Comparison of ENCODE assay signal across 8 cellular contexts in the genomic region with DNA sequence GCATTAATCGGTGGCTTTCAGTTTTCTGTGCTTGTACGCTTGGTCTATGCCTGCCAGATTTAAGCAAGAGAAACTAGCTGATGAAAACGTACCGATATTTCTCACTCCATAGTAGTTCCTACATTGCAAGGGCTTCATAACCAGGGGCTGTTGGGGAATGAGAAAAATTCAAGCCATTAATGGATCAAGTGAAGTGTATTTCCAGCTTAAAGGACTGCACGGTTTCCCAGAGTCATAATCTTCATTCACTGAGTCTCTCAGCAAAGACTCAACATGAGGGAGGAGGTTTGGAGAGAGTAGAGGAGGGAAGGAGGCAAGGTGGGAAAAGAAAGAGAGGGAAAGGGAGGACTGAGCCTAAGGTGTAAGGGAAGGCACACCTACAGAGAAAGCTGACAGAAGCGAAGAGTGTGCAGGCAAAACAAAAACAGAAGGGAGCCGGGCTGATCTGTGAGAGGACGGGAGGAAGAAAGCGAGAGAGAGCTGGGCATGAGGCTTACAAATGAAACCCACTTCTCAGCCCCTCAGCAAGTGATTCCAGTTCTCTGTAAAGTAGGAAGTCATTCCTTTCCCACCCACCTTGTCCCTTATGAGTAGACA. TPM values are rescaled to one million over a fixed set of nuclear protein-coding genes. Genes with fewer than 3 reads are reported as not detected.
DNase-seq lines count a peak whose midpoint lies in the region; ATAC-seq, FAIRE-seq and TF ChIP-seq lines count a peak whose summit lies in the region.

No MANE protein-coding gene starts in this region.

- peak overlapping the region; percentile 96 for H3K4me3 Mint-ChIP-seq in activated CD8-positive, alpha-beta T cell treated with anti-CD3 and anti-CD28 coated beads for 36 hours

- peaks cover 72% of the 10 kb centered on the region for H3K4me1 Mint-ChIP-seq in activated CD8-positive, alpha-beta T cell treated with anti-CD3 and anti-CD28 coated beads for 36 hours (ENCODE audit: low read depth)

- intact Hi-C loops in activated CD8-positive, alpha-beta T cell treated with anti-CD3 and anti-CD28 coated beads for 36 hours (cut with micrococcal nuclease) = loop anchor here (5.0 kb wide), 1 partner anchor 46 kb away; no protein-coding TSS in a partner anchor
- intact Hi-C loops in kidney (cut with DNase I) (no loop called here), tibial artery (cut with DNase I; ENCODE audit: low total_unique reads) (no loop called here)

- DNase-seq in GM06990 (ENCODE audit: extremely low read depth, insufficient read length) (no peak), kidney (no peak), tibial artery (no peak), HEK293T (ENCODE audit: extremely low spot score) (no peak), hepatic stellate cell (ENCODE audit: low spot score) (no peak), OCI-M2 (lab: John Stamatoyannopoulos, UW; ENCODE audit: unreplicated experiment) (no peak)
- DNase-seq in activated CD8-positive, alpha-beta T cell treated with anti-CD3 and anti-CD28 coated beads for 36 hours = peak; percentile 22

- H3K9me3 ChIP-seq in kidney (ENCODE audit: control insufficient read depth in 1 of 2, low read length in 2 of 2) (no peaks in the 10 kb centered on the region), tibial artery (no peaks in the 10 kb centered on the region)

- H3K36me3 ChIP-seq in GM06990 (ENCODE audit: control insufficient read depth, insufficient read depth, low read length) (peaks cover 10% of the 10 kb centered on the region), kidney (ENCODE audit: control insufficient read depth in 1 of 2, insufficient read depth in 2 of 2, low read length in 2 of 2) (no peaks in the 10 kb centered on the region), tibial artery (no peaks in the 10 kb centered on the region)

- peak overlapping the region; percentile 62 to 63 for H3K9ac ChIP-seq in kidney (ENCODE audit: low read length in 2 of 2)

- CTCF ChIA-PET in activated CD8-positive, alpha-beta T cell treated with anti-CD3 and anti-CD28 coated beads for 36 hours (lab: Charles Lee) = interaction anchor here (0.7 to 2.8 kb wide), 12 partner anchors 9 to 237 kb away, joined by 3 to 9 read pairs (median 4); a partner anchor contains a TSS
- CTCF ChIA-PET in HEK293T (lab: Yijun Ruan, JAX) = interaction anchor here (0.6 kb wide), 1 partner anchor 30 kb away, joined by 3 read pairs; no protein-coding TSS in a partner anchor

- H3K27me3 Mint-ChIP-seq in activated CD8-positive, alpha-beta T cell treated with anti-CD3 and anti-CD28 coated beads for 36 hours = no peaks in the 10 kb centered on the region

- H3K27ac ChIP-seq in kidney (ENCODE audit: low read depth in 2 of 2, low read length in 2 of 2) = peak overlapping the region; percentile 61 to 87
- no peak overlapping the region for H3K27ac ChIP-seq in tibial artery

- H3K27me3 ChIP-seq in GM06990 (replicated peaks; ENCODE audit: control insufficient read depth, insufficient read depth, low read length) (no peaks in the 10 kb centered on the region), tibial artery (no peaks in the 10 kb centered on the region)

- POLR2A ChIA-PET in activated CD8-positive, alpha-beta T cell treated with anti-CD3 and anti-CD28 coated beads for 36 hours (lab: Charles Lee) = interaction anchor here (0.6 to 3.6 kb wide), 14 partner anchors 10 to 237 kb away, joined by 3 to 21 read pairs (median 4); a partner anchor contains a TSS
- POLR2A ChIA-PET in HEK293T (lab: Yijun Ruan, JAX) = no interaction called here

- H3K4me1 ChIP-seq in kidney (ENCODE audit: control insufficient read depth in 1 of 2, insufficient read depth in 1 of 2, low read depth in 1 of 2, low read length in 2 of 2) = peaks cover 0 to 5% of the 10 kb centered on the region in 2 donors
- H3K4me1 ChIP-seq in tibial artery = no peaks in the 10 kb centered on the region

- peaks cover 29% of the 10 kb centered on the region for H3K9me3 Mint-ChIP-seq in activated CD8-positive, alpha-beta T cell treated with anti-CD3 and anti-CD28 coated beads for 36 hours

- H3K4me3 ChIP-seq in GM06990 (replicated peaks; ENCODE audit: low read depth, low read length) = peak overlapping the region; percentile 70
- peak overlapping the region; percentile 63 to 66 for H3K4me3 ChIP-seq in kidney (ENCODE audit: low read length in 2 of 2)
- peak overlapping the region; percentile 33 to 40 for H3K4me3 ChIP-seq in tibial artery

- peak; percentile 49 for ATAC-seq in HG02678 (IDR thresholded peaks at IDR 0.05; ENCODE audit: unreplicated experiment)
- peak; percentile 32 for ATAC-seq in activated CD8-positive, alpha-beta T cell treated with anti-CD3 and anti-CD28 coated beads for 36 hours

- H3K36me3 Mint-ChIP-seq in activated CD8-positive, alpha-beta T cell treated with anti-CD3 and anti-CD28 coated beads for 36 hours (ENCODE audit: low read depth) = peaks cover 76% of the 10 kb centered on the region

- TF ChIP-seq CTCF in GM06990 (IDR thresholded peaks at IDR 0.05; ENCODE audit: insufficient read depth, low read length, poor library complexity, severe bottlenecking) (no peak), kidney (IDR thresholded peaks at IDR 0.05; ENCODE audit: borderline replicate concordance, extremely low read depth, insufficient read depth) (no peak), tibial artery (IDR thresholded peaks at IDR 0.05) (no peak)
- TF ChIP-seq CTCF in activated CD8-positive, alpha-beta T cell treated with anti-CD3 and anti-CD28 coated beads for 36 hours (IDR thresholded peaks at IDR 0.05) = no peak

- H3K27ac Mint-ChIP-seq in activated CD8-positive, alpha-beta T cell treated with anti-CD3 and anti-CD28 coated beads for 36 hours = peak overlapping the region; percentile 100

- FAIRE-seq in kidney (lab: Jason Lieb, UNC) = no peak

TF ChIP-seq in HEK293T, 16 proteins besides CTCF, POLR2A, EP300 and RAD21:
- TF ChIP-seq ARNT (IDR thresholded peaks at IDR 0.05) (no peak), TARDBP (IDR thresholded peaks at IDR 0.05) (no peak), HDGF (IDR thresholded peaks at IDR 0.05; ENCODE audit: borderline replicate concordance) (no peak), L3MBTL2 (conservative IDR thresholded peaks at IDR 0.05) (no peak), BHLHE40 (IDR thresholded peaks at IDR 0.05; ENCODE audit: borderline replicate concordance) (no peak), SP1 (IDR thresholded peaks at IDR 0.05) (no peak), SUZ12 (IDR thresholded peaks at IDR 0.05) (no peak)

RNA-seq across cellular contexts. Expression of a gene that starts 0.6 kb away (rescaled TPM):
- 10 to 100 TPM; 42.2 to 42.7 TPM for total RNA-seq in activated CD8-positive, alpha-beta T cell treated with anti-CD3 and anti-CD28 coated beads for 36 hours
- total RNA-seq in kidney = 19.5 TPM
- polyA plus RNA-seq in kidney (ENCODE audit: insufficient read depth, low read depth, low replicate concordance) = 6.7 TPM

RNA-seq across cellular contexts. Expression of a gene that starts 30.3 kb away (rescaled TPM):
- 1 to 10 TPM; 8.7 to 9.3 TPM for total RNA-seq in activated CD8-positive, alpha-beta T cell treated with anti-CD3 and anti-CD28 coated beads for 36 hours
- total RNA-seq in kidney = 10.2 TPM
- polyA plus RNA-seq in kidney (ENCODE audit: insufficient read depth, low read depth, low replicate concordance) = 6.4 TPM

RNA-seq across cellular contexts. Expression of a gene that starts 51.1 kb away (rescaled TPM):
- total RNA-seq in activated CD8-positive, alpha-beta T cell treated with anti-CD3 and anti-CD28 coated beads for 36 hours = 10 to 100 TPM; 37.6 to 40.7 TPM
- 30.0 TPM for total RNA-seq in kidney
- 21.2 TPM for polyA plus RNA-seq in kidney (ENCODE audit: insufficient read depth, low read depth, low replicate concordance)

RNA-seq across cellular contexts. Expression of a gene that starts 53.9 kb away (rescaled TPM):
- total RNA-seq in activated CD8-positive, alpha-beta T cell treated with anti-CD3 and anti-CD28 coated beads for 36 hours = 10 to 100 TPM; 21.2 to 21.5 TPM
- 48.7 TPM for total RNA-seq in kidney
- 14.3 TPM for polyA plus RNA-seq in kidney (ENCODE audit: insufficient read depth, low read depth, low replicate concordance)

Comparison
In these comparisons a context has a peak if more than half of its experiments do, and no peak if none do; other contexts are left out.
1. H3K27ac ChIP-seq: peak in kidney (2 of 2); none in tibial artery (0 of 2).
2. Peak in every context shown above with its lines, with median percentiles within 50 percentile points of each other: H3K4me3 ChIP-seq.